ENCODE assay signal across 17 cellular contexts in the genomic region with DNA sequence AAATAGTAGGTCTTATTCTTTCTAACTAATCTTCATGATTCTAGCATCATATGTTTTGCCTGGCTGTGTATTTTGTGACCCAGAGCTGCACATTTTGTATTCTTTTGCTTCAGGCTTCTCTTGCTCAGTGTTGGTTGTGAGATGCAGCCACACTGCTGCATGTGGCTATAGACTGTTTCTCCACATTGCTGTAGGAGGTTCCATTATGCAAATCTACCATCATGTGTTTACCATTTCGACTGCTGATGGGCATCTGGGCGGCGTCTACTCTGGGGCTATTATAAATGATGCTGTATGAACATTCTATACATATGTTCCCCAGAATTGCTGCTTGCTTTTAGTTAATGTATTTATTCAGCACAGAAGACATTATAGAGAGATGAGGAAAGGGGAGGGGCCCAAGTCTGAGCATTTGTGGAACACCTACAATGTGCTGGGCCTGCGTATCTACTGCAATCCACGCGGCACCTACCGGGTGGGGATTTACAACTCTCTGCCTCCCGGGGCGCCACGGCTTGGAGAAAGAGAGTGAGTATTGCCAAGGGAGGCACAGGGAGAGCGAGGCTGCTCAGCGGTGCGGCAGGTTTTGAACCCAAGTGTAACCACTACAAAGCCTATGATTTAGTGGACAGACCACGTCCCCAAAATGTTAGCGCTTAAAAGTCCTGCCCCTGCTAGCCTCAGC.
"Had no signal": no experiment of that assay in that cellular context is flagged by ENCODE, and none has a peak within 500 bp of the region (broad histone marks: within the 10 kb centered on the region; RNA-seq: fewer than 3 reads in every experiment).

No MANE protein-coding gene starts in this region.

- H3K36me3 Mint-ChIP-seq: activated naive CD4-positive, alpha-beta T cell treated with anti-CD3 and anti-CD28 coated beads, Interleukin-2, amount 10 ng/mL, durations not matched to agents 7 days and 5 days; stimulated activated effector memory CD8-positive, alpha-beta T cell treated with anti-CD3 and anti-CD28 coated beads, Interleukin-12 subunit alpha, Interleukin-12 subunit beta, amount 100 ng/mL, for 72 hours had no signal

- ATAC-seq: activated T-cell treated with anti-CD3 and anti-CD28 coated beads, Interleukin-2, amount 50 U/mL, for 72 hours; sciatic nerve; stimulated activated effector memory CD8-positive, alpha-beta T cell treated with anti-CD3 and anti-CD28 coated beads, Interleukin-12 subunit alpha, Interleukin-12 subunit beta, amount 100 ng/mL, for 72 hours; stimulated activated naive CD8-positive, alpha-beta T cell treated with anti-CD3 and anti-CD28 coated beads, Interleukin-15, amount 100 ng/mL, for 72 hours had no signal

- DNase-seq: activated CD4-positive, alpha-beta memory T cell treated with anti-CD3 and anti-CD28 coated beads for 36 hours; activated CD4-positive, alpha-beta T cell treated with anti-CD3 and anti-CD28 coated beads for 48 hours; activated effector memory CD4-positive, alpha-beta T cell treated with anti-CD3 and anti-CD28 coated beads, Interleukin-2, amount 50 U/mL, for 16 hours; activated naive CD4-positive, alpha-beta T cell treated with anti-CD3 and anti-CD28 coated beads, Interleukin-2, amount 10 ng/mL, durations not matched to agents 7 days and 5 days; activated T-cell treated with anti-CD3 and anti-CD28 coated beads, Interleukin-2, amount 50 U/mL, for 72 hours; amygdala; cortex of kidney; naive B cell; occipital lobe; small intestine; stimulated activated CD4-positive, alpha-beta T cell treated with anti-CD3 and anti-CD28 coated beads, Interleukin-2, amount 100 ng/mL, for 24 hours; stimulated activated naive CD8-positive, alpha-beta T cell treated with anti-CD3 and anti-CD28 coated beads, Interleukin-15, amount 100 ng/mL, for 72 hours; tibial artery had no signal

- H3K4me1 Mint-ChIP-seq: activated naive CD4-positive, alpha-beta T cell treated with anti-CD3 and anti-CD28 coated beads, Interleukin-2, amount 10 ng/mL, durations not matched to agents 7 days and 5 days had no signal

- H3K36me3 ChIP-seq: tibial artery had no signal

- H3K4me3 Mint-ChIP-seq: activated CD4-positive, alpha-beta memory T cell treated with anti-CD3 and anti-CD28 coated beads for 36 hours; activated naive CD4-positive, alpha-beta T cell treated with anti-CD3 and anti-CD28 coated beads, Interleukin-2, amount 10 ng/mL, durations not matched to agents 7 days and 5 days; activated T-cell treated with anti-CD3 and anti-CD28 coated beads, Interleukin-2, amount 50 U/mL, for 72 hours; memory B cell; naive B cell; stimulated activated effector memory CD8-positive, alpha-beta T cell treated with anti-CD3 and anti-CD28 coated beads, Interleukin-12 subunit alpha, Interleukin-12 subunit beta, amount 100 ng/mL, for 72 hours; stimulated activated naive CD8-positive, alpha-beta T cell treated with anti-CD3 and anti-CD28 coated beads, Interleukin-15, amount 100 ng/mL, for 72 hours had no signal

- H3K27me3 ChIP-seq: tibial artery had no signal

- H3K27me3 Mint-ChIP-seq: activated CD4-positive, alpha-beta memory T cell treated with anti-CD3 and anti-CD28 coated beads for 36 hours; activated naive CD4-positive, alpha-beta T cell treated with anti-CD3 and anti-CD28 coated beads, Interleukin-2, amount 10 ng/mL, durations not matched to agents 7 days and 5 days; memory B cell; naive B cell; stimulated activated naive CD8-positive, alpha-beta T cell treated with anti-CD3 and anti-CD28 coated beads, Interleukin-15, amount 100 ng/mL, for 72 hours had no signal

- H3K27ac Mint-ChIP-seq: activated CD4-positive, alpha-beta memory T cell treated with anti-CD3 and anti-CD28 coated beads for 36 hours; activated naive CD4-positive, alpha-beta T cell treated with anti-CD3 and anti-CD28 coated beads, Interleukin-2, amount 10 ng/mL, durations not matched to agents 7 days and 5 days; activated T-cell treated with anti-CD3 and anti-CD28 coated beads, Interleukin-2, amount 50 U/mL, for 72 hours; memory B cell; stimulated activated effector memory CD8-positive, alpha-beta T cell treated with anti-CD3 and anti-CD28 coated beads, Interleukin-12 subunit alpha, Interleukin-12 subunit beta, amount 100 ng/mL, for 72 hours had no signal

- H3K9me3 Mint-ChIP-seq: activated CD4-positive, alpha-beta memory T cell treated with anti-CD3 and anti-CD28 coated beads for 36 hours; activated naive CD4-positive, alpha-beta T cell treated with anti-CD3 and anti-CD28 coated beads, Interleukin-2, amount 10 ng/mL, durations not matched to agents 7 days and 5 days; activated T-cell treated with anti-CD3 and anti-CD28 coated beads, Interleukin-2, amount 50 U/mL, for 72 hours; memory B cell; naive B cell; stimulated activated effector memory CD8-positive, alpha-beta T cell treated with anti-CD3 and anti-CD28 coated beads, Interleukin-12 subunit alpha, Interleukin-12 subunit beta, amount 100 ng/mL, for 72 hours; stimulated activated naive CD8-positive, alpha-beta T cell treated with anti-CD3 and anti-CD28 coated beads, Interleukin-15, amount 100 ng/mL, for 72 hours had no signal

- H3K27ac ChIP-seq: epithelial cell of prostate had no signal

- H3K9me3 ChIP-seq: tibial artery had no signal
